20 cellular contexts compared by ENCODE assay signal in the genomic region with DNA sequence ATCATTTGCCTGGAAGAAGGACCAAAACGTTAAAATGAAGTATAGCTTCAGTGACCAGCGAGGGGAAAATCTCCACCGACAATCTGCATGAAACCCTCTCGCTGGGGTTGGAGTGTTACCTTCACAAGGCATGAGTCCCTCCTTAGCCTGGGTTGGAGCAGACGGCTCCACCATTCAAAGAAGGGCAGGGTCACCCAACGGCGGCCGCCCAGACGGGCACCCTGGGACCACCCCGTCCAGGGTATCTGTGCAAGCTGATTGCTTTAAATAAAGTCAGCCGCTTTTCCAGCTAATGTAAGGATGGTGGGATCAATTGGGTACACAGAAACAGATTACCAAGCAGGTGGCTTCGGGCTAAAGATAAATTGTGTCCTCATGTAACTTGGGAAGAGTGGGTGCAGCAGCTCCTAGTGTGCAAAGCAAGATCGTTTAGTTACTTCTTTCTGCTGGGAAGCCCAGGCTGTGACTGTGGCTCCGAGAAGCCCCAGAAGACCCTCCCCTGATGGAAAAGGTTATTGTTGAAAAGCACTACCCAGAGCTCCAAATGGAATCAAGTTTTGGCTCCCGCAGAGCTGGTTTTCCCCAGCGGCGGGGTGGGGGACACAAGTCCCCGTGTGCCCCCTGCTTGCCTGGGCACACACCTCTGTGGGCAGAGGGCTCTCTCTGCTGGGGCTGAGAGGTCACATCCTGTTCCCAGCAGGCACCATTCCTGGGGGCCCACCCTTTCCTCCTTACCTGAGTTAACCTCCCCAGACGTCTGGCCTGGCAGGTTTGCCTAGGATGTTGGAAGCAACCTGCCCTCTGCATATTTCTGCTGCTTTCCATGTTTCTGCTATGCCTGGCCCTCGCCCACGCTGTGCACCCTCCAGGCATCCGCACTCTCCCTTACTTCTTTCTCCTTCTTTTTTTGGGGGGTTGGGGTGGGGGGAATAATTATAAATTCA.
DNase-seq lines count a peak whose midpoint lies in the region; ATAC-seq lines count a peak whose summit lies in the region.
"Had no signal": no experiment of that assay in that cellular context is flagged by ENCODE, and none has a peak within 500 bp of the region (broad histone marks: within the 10 kb centered on the region; RNA-seq: fewer than 3 reads in every experiment).

No MANE protein-coding gene starts in this region.

- no peak overlapping the region for H2BK12ac ChIP-seq in trophoblast cell (ENCODE audit: low read length)

- no peak overlapping the region for H4K91ac ChIP-seq in trophoblast cell (ENCODE audit: low read depth, low read length)

- no peak overlapping the region for H2BK120ac ChIP-seq in trophoblast cell (ENCODE audit: insufficient read depth, low read length, poor library complexity)

- no peak overlapping the region for H3K23ac ChIP-seq in trophoblast cell (ENCODE audit: low read length)

- H3K79me1 ChIP-seq in trophoblast cell (ENCODE audit: low read length), result no peaks in the 10 kb centered on the region

- no peak overlapping the region for H3K4me2 ChIP-seq in trophoblast cell (ENCODE audit: low read length)

- WGBS in trophoblast cell (ENCODE audit: extremely low coverage, insufficient coverage, insufficient read length), result no CpG with 5 or more reads among the region's 22 CpGs

- H4K8ac ChIP-seq in trophoblast cell (ENCODE audit: low read depth, low read length), result no peak overlapping the region

- no peak overlapping the region for H3K9ac ChIP-seq in trophoblast cell (ENCODE audit: low read length)

- no peak overlapping the region for H2AK5ac ChIP-seq in trophoblast cell (ENCODE audit: low read length)

- CTCF ChIA-PET in activated CD8-positive, alpha-beta memory T cell treated with anti-CD3 and anti-CD28 coated beads, Interleukin-2, amount 10 ng/mL, durations not matched to agents 7 days and 5 days (lab: Charles Lee), result no interaction called here

- no peaks in the 10 kb centered on the region for H3K4me1 Mint-ChIP-seq in activated CD8-positive, alpha-beta memory T cell treated with anti-CD3 and anti-CD28 coated beads, Interleukin-2, amount 10 ng/mL, durations not matched to agents 7 days and 5 days
- no peaks in the 10 kb centered on the region for H3K4me1 Mint-ChIP-seq in activated T-cell treated with anti-CD3 and anti-CD28 coated beads, Interleukin-2, amount 50 U/mL, for 4 hours (ENCODE audit: low read depth)
- H3K4me1 Mint-ChIP-seq: CD8-positive, alpha-beta memory T cell had no signal

- no peak overlapping the region for H3K4me3 Mint-ChIP-seq in activated CD8-positive, alpha-beta memory T cell treated with anti-CD3 and anti-CD28 coated beads, Interleukin-2, amount 10 ng/mL, durations not matched to agents 7 days and 5 days
- no peak overlapping the region for H3K4me3 Mint-ChIP-seq in activated T-cell treated with anti-CD3 and anti-CD28 coated beads, Interleukin-2, amount 50 U/mL, for 4 hours
- H3K4me3 Mint-ChIP-seq: CD8-positive, alpha-beta memory T cell had no signal

- H4K12ac ChIP-seq in trophoblast cell (ENCODE audit: low read depth, low read length), result no peak overlapping the region

- no peak for ATAC-seq in activated CD8-positive, alpha-beta memory T cell treated with anti-CD3 and anti-CD28 coated beads, Interleukin-2, amount 10 ng/mL, durations not matched to agents 7 days and 5 days
- no peak for ATAC-seq in left lobe of liver
- no peak for ATAC-seq in activated T-cell treated with anti-CD3 and anti-CD28 coated beads, Interleukin-2, amount 50 U/mL, for 4 hours
- ATAC-seq: Right ventricle myocardium inferior had no signal

- H3K36me3 ChIP-seq in trophoblast cell (ENCODE audit: control insufficient read depth in 1 of 2, insufficient read depth in 2 of 2, low read length in 2 of 2), result no peaks in the 10 kb centered on the region
- H3K36me3 ChIP-seq: SJSA1 had no signal

- no peak overlapping the region for H2BK5ac ChIP-seq in trophoblast cell (ENCODE audit: low read depth, low read length, poor library complexity)

- H3K27me3 Mint-ChIP-seq in activated CD8-positive, alpha-beta memory T cell treated with anti-CD3 and anti-CD28 coated beads, Interleukin-2, amount 10 ng/mL, durations not matched to agents 7 days and 5 days, result no peaks in the 10 kb centered on the region
- H3K27me3 Mint-ChIP-seq in activated T-cell treated with anti-CD3 and anti-CD28 coated beads, Interleukin-2, amount 50 U/mL, for 4 hours (ENCODE audit: low read depth), result peaks cover 19% of the 10 kb centered on the region

- no peak overlapping the region for H3K14ac ChIP-seq in trophoblast cell (ENCODE audit: low read length)

- no peak overlapping the region for H3K18ac ChIP-seq in trophoblast cell (ENCODE audit: low read length)

- no peaks in the 10 kb centered on the region for H3K36me3 Mint-ChIP-seq in activated CD8-positive, alpha-beta memory T cell treated with anti-CD3 and anti-CD28 coated beads, Interleukin-2, amount 10 ng/mL, durations not matched to agents 7 days and 5 days
- H3K36me3 Mint-ChIP-seq in activated T-cell treated with anti-CD3 and anti-CD28 coated beads, Interleukin-2, amount 50 U/mL, for 4 hours (ENCODE audit: insufficient read depth), result no peaks in the 10 kb centered on the region

- H2AFZ ChIP-seq in trophoblast cell (ENCODE audit: insufficient read depth, low read length, poor library complexity), result no peak overlapping the region

- peaks cover 2 to 3% of the 10 kb centered on the region in 2 experiments for H3K4me1 ChIP-seq in trophoblast cell (ENCODE audit: control insufficient read depth in 1 of 2, insufficient read depth in 2 of 2, low read length in 2 of 2)
- H3K4me1 ChIP-seq: SJSA1 had no signal

- no peak overlapping the region for H3K4me3 ChIP-seq in trophoblast cell (ENCODE audit: low read depth, low read length)
- H3K4me3 ChIP-seq: SJSA1 had no signal

- DNase-seq in activated CD8-positive, alpha-beta memory T cell treated with anti-CD3 and anti-CD28 coated beads for 24 hours, result peak; percentile 42
- no peak for DNase-seq in activated CD8-positive, alpha-beta memory T cell treated with anti-CD3 and anti-CD28 coated beads, Interleukin-2, amount 50 U/mL, for 4 hours
- peak; percentile 36 for DNase-seq in activated CD8-positive, alpha-beta memory T cell treated with anti-CD3 and anti-CD28 coated beads, Interleukin-2, amount 10 ng/mL, durations not matched to agents 7 days and 5 days
- peak; percentile 23 for DNase-seq in left lobe of liver (ENCODE audit: low spot score)
- DNase-seq in trophoblast cell, result peak; percentile 64 to 65
- DNase-seq in cerebellar nuclear complex (lab: John Stamatoyannopoulos, UW), result no peak
- no peak for DNase-seq in activated T-cell treated with anti-CD3 and anti-CD28 coated beads, Interleukin-2, amount 50 U/mL, for 4 hours
- no peak for DNase-seq in NCI-H446 (lab: John Stamatoyannopoulos, UW)
- DNase-seq: AML-193; C1 segment of cervical spinal cord; CD8-positive, alpha-beta memory T cell; GDM1; KG1; NCI-H1092 treated with DMSO at 0.1 percent for 48 hours; NCI-H1436 treated with DMSO at 0.1 percent for 48 hours; NCI-H1930; NCI-H510A; NK-92 treated with Interleukin-12 subunit alpha and Interleukin-12 subunit beta, amount 100 ng/mL, for 24 hours had no signal

- H3K27ac ChIP-seq in trophoblast cell (ENCODE audit: low read depth, low read length), result no peak overlapping the region
- H3K27ac ChIP-seq: SJSA1 had no signal

- H3K27ac Mint-ChIP-seq in activated CD8-positive, alpha-beta memory T cell treated with anti-CD3 and anti-CD28 coated beads, Interleukin-2, amount 10 ng/mL, durations not matched to agents 7 days and 5 days, result no peak overlapping the region
- H3K27ac Mint-ChIP-seq: CD8-positive, alpha-beta memory T cell had no signal

- no peaks in the 10 kb centered on the region for H3K27me3 ChIP-seq in trophoblast cell (ENCODE audit: insufficient read depth, low read length)
- H3K27me3 ChIP-seq: SJSA1 had no signal

- no peaks in the 10 kb centered on the region for H3K9me3 Mint-ChIP-seq in activated CD8-positive, alpha-beta memory T cell treated with anti-CD3 and anti-CD28 coated beads, Interleukin-2, amount 10 ng/mL, durations not matched to agents 7 days and 5 days (ENCODE audit: low read depth)
- peaks cover 4% of the 10 kb centered on the region for H3K9me3 Mint-ChIP-seq in activated T-cell treated with anti-CD3 and anti-CD28 coated beads, Interleukin-2, amount 50 U/mL, for 4 hours

- H3K79me2 ChIP-seq in trophoblast cell (ENCODE audit: control insufficient read depth, insufficient read depth, low read length, poor library complexity), result no peaks in the 10 kb centered on the region

- H3K4ac ChIP-seq in trophoblast cell (ENCODE audit: low read depth, low read length), result no peak overlapping the region

- no peaks in the 10 kb centered on the region for H3K9me3 ChIP-seq in trophoblast cell (ENCODE audit: insufficient read depth, low read depth, low read length)
- H3K9me3 ChIP-seq: SJSA1 had no signal

Comparison
In these comparisons a context has a peak if more than half of its experiments do, and no peak if none do; other contexts are left out.
1. DNase-seq: peak in activated CD8-positive, alpha-beta memory T cell treated with anti-CD3 and anti-CD28 coated beads for 24 hours (single experiment), activated CD8-positive, alpha-beta memory T cell treated with anti-CD3 and anti-CD28 coated beads, Interleukin-2, amount 10 ng/mL, durations not matched to agents 7 days and 5 days (single experiment), left lobe of liver (single experiment) and trophoblast cell (2 of 2); none in activated CD8-positive, alpha-beta memory T cell treated with anti-CD3 and anti-CD28 coated beads, Interleukin-2, amount 50 U/mL, for 4 hours (single experiment), cerebellar nuclear complex (0 of 2), activated T-cell treated with anti-CD3 and anti-CD28 coated beads, Interleukin-2, amount 50 U/mL, for 4 hours (single experiment) and NCI-H446 (0 of 2).